Comparison of ENCODE assay signal across 12 cellular contexts in genomic region chrX:1026263-1027015, GRCh38.
DNase-seq lines count a peak whose midpoint lies in the region; ATAC-seq, FAIRE-seq and TF ChIP-seq lines count a peak whose summit lies in the region.
"Had no signal": no experiment of that assay in that cellular context is flagged by ENCODE, and none has a peak within 500 bp of the region (broad histone marks: within the 10 kb centered on the region; RNA-seq: fewer than 3 reads in every experiment).

No MANE protein-coding gene starts in this region.

- H2AFZ ChIP-seq in GM23338: no peak overlapping the region

- H3K4me3 Mint-ChIP-seq in memory B cell: peak overlapping the region; percentile 46
- H3K4me3 Mint-ChIP-seq in GM23338: no peak overlapping the region

- FAIRE-seq in GM18507 (lab: Jason Lieb, UNC): peak; percentile 66
- FAIRE-seq: G401.6 had no signal

- no peaks in the 10 kb centered on the region for H3K9me2 ChIP-seq in GM23338 (ENCODE audit: insufficient read depth)

- no peaks in the 10 kb centered on the region for H3K79me2 ChIP-seq in GM23338 (replicated peaks; ENCODE audit: insufficient read depth)

- CTCF ChIA-PET in GM10248 (lab: Yijun Ruan, JAX): no interaction called here

- H3K36me3 ChIP-seq in GM23338 (ENCODE audit: insufficient read depth): no peaks in the 10 kb centered on the region
- H3K36me3 ChIP-seq: heart left ventricle had no signal

- no peak overlapping the region for H3K27ac ChIP-seq in GM23338 (ENCODE audit: low read depth)
- H3K27ac ChIP-seq: heart left ventricle had no signal

- no peaks in the 10 kb centered on the region for H3K27me3 ChIP-seq in GM23338 (ENCODE audit: insufficient read depth)
- H3K27me3 ChIP-seq: heart left ventricle had no signal

- H3K4me2 ChIP-seq in GM23338: no peak overlapping the region

- no peak for TF ChIP-seq CTCF in GM10248 (IDR thresholded peaks at IDR 0.05; ENCODE audit: control extremely low read depth, extremely low read depth, low read depth, missing control alignments)
- TF ChIP-seq CTCF in GM23338 (conservative IDR thresholded peaks at IDR 0.05; ENCODE audit: low read depth in 2 of 2): no peak

- H3K9me3 Mint-ChIP-seq in memory B cell (no peaks in the 10 kb centered on the region), GM23338 (peaks cover 64% of the 10 kb centered on the region)

- H3F3A ChIP-seq in GM23338 (replicated peaks; ENCODE audit: low read depth): no peaks in the 10 kb centered on the region

- no peaks in the 10 kb centered on the region for H3K4me1 ChIP-seq in GM23338 (ENCODE audit: insufficient read depth)
- H3K4me1 ChIP-seq: heart left ventricle had no signal

- H3K4me3 ChIP-seq in GM23338: no peak overlapping the region
- H3K4me3 ChIP-seq: heart left ventricle had no signal

- POLR2A ChIA-PET in GM10248 (lab: Yijun Ruan, JAX): no interaction called here

- peaks cover 2% of the 10 kb centered on the region for H3K36me3 Mint-ChIP-seq in memory B cell
- H3K36me3 Mint-ChIP-seq in GM23338 (ENCODE audit: low read depth): peaks cover 41% of the 10 kb centered on the region

- H4K20me1 ChIP-seq in GM23338 (replicated peaks; ENCODE audit: insufficient read depth): no peaks in the 10 kb centered on the region

- H3K4me1 Mint-ChIP-seq in memory B cell (peaks cover 13% of the 10 kb centered on the region), GM23338 (no peaks in the 10 kb centered on the region)

- ATAC-seq in GM21737 (IDR thresholded peaks at IDR 0.05; ENCODE audit: unreplicated experiment): peak; percentile 59
- ATAC-seq in memory B cell (ENCODE audit: low read depth): peak; percentile 55
- ATAC-seq in GM19455 (IDR thresholded peaks at IDR 0.05; ENCODE audit: unreplicated experiment): no peak
- ATAC-seq in GM23338: no peak
- ATAC-seq: heart left ventricle had no signal

- H3K27me3 Mint-ChIP-seq in memory B cell: peaks cover 13% of the 10 kb centered on the region
- H3K27me3 Mint-ChIP-seq in GM23338 (ENCODE audit: insufficient read depth, low read depth, poor library complexity): peaks cover 2% of the 10 kb centered on the region

- H3K27ac Mint-ChIP-seq in memory B cell (peak overlapping the region; percentile 0), GM23338 (no peak overlapping the region)

- no peak for DNase-seq in GM18507 (ENCODE audit: extremely low spot score, insufficient read length, low read depth)
- peak; percentile 7 for DNase-seq in NAMALWA (ENCODE audit: low spot score)
- no peak for DNase-seq in memory B cell (ENCODE audit: low spot score in 2 of 2)
- no peak for DNase-seq in activated CD4-positive, alpha-beta T cell treated with anti-CD3 and anti-CD28 coated beads, Interleukin-2, amount 50 U/mL, for 1 hour
- DNase-seq in GM10248 (ENCODE audit: extremely low spot score): no peak
- no peak for DNase-seq in GM23338 (ENCODE audit: low spot score)
- DNase-seq: H7, heart left ventricle, Karpas-422 had no signal

TF ChIP-seq in GM23338, 12 proteins besides CTCF, POLR2A, EP300 and RAD21 (continues in another document):
- no peak for TF ChIP-seq REST (IDR thresholded peaks at IDR 0.05; ENCODE audit: unreplicated experiment)
- TF ChIP-seq ZNF331 (CRISPR knock-in tag; IDR thresholded peaks at IDR 0.05; ENCODE audit: low read depth): no peak
- no peak for TF ChIP-seq JUNB (IDR thresholded peaks at IDR 0.05; ENCODE audit: unreplicated experiment)
- TF ChIP-seq ZNF462 (CRISPR knock-in tag; IDR thresholded peaks at IDR 0.05): no peak
- no peak for TF ChIP-seq ZNF114 (CRISPR knock-in tag; IDR thresholded peaks at IDR 0.05)
- TF ChIP-seq CREB1 (CRISPR knock-in tag; IDR thresholded peaks at IDR 0.05; ENCODE audit: low read depth): no peak
- TF ChIP-seq POLR2AphosphoS5 (IDR thresholded peaks at IDR 0.05; ENCODE audit: low read depth): no peak
- TF ChIP-seq EZH2phosphoT487 (IDR thresholded peaks at IDR 0.05; ENCODE audit: unreplicated experiment): no peak

Comparison
In these comparisons a context has a peak if more than half of its experiments do, and no peak if none do; other contexts are left out.
1. ATAC-seq: peak in GM21737 (single experiment) and memory B cell (single experiment); none in GM19455 (single experiment) and GM23338 (single experiment).